ENCODE assay signal across 1 cellular context in the genomic region with DNA sequence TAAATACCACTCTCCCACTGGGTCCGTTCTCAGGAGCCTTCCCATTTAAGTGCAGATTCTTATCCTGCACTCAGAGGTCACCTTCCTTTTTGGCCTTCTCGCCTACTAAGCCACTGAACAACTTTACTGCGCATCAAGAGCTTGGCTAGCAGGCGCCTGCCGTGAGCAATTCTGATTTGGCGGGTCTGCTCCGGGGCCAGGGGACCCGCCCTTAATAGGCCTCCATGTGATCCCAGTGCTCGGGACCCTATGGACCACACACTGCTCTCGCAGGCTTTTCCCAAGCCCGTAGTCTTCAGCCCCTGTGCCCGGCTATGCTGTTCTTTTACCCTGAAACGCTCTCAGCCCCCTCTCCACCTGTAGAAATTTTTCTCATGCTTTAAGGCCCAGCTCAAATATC.
TF ChIP-seq lines count a peak whose summit lies in the region.

No MANE protein-coding gene starts in this region.

TF ChIP-seq in GM23338, 12 proteins besides CTCF, POLR2A, EP300 and RAD21 (continued from another document):
- TF ChIP-seq, protein P1, sequence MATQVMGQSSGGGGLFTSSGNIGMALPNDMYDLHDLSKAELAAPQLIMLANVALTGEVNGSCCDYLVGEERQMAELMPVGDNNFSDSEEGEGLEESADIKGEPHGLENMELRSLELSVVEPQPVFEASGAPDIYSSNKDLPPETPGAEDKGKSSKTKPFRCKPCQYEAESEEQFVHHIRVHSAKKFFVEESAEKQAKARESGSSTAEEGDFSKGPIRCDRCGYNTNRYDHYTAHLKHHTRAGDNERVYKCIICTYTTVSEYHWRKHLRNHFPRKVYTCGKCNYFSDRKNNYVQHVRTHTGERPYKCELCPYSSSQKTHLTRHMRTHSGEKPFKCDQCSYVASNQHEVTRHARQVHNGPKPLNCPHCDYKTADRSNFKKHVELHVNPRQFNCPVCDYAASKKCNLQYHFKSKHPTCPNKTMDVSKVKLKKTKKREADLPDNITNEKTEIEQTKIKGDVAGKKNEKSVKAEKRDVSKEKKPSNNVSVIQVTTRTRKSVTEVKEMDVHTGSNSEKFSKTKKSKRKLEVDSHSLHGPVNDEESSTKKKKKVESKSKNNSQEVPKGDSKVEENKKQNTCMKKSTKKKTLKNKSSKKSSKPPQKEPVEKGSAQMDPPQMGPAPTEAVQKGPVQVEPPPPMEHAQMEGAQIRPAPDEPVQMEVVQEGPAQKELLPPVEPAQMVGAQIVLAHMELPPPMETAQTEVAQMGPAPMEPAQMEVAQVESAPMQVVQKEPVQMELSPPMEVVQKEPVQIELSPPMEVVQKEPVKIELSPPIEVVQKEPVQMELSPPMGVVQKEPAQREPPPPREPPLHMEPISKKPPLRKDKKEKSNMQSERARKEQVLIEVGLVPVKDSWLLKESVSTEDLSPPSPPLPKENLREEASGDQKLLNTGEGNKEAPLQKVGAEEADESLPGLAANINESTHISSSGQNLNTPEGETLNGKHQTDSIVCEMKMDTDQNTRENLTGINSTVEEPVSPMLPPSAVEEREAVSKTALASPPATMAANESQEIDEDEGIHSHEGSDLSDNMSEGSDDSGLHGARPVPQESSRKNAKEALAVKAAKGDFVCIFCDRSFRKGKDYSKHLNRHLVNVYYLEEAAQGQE (IDR thresholded peaks at IDR 0.05; ENCODE audit: unreplicated experiment) = no peak
- TF ChIP-seq JUNB (IDR thresholded peaks at IDR 0.05; ENCODE audit: unreplicated experiment) = no peak
- no peak for TF ChIP-seq EZH2phosphoT487 (IDR thresholded peaks at IDR 0.05; ENCODE audit: unreplicated experiment)
- TF ChIP-seq STAT1 (IDR thresholded peaks at IDR 0.05; ENCODE audit: unreplicated experiment) = no peak
- TF ChIP-seq ZNF114 (CRISPR knock-in tag; IDR thresholded peaks at IDR 0.05) = no peak
- TF ChIP-seq, protein P2, sequence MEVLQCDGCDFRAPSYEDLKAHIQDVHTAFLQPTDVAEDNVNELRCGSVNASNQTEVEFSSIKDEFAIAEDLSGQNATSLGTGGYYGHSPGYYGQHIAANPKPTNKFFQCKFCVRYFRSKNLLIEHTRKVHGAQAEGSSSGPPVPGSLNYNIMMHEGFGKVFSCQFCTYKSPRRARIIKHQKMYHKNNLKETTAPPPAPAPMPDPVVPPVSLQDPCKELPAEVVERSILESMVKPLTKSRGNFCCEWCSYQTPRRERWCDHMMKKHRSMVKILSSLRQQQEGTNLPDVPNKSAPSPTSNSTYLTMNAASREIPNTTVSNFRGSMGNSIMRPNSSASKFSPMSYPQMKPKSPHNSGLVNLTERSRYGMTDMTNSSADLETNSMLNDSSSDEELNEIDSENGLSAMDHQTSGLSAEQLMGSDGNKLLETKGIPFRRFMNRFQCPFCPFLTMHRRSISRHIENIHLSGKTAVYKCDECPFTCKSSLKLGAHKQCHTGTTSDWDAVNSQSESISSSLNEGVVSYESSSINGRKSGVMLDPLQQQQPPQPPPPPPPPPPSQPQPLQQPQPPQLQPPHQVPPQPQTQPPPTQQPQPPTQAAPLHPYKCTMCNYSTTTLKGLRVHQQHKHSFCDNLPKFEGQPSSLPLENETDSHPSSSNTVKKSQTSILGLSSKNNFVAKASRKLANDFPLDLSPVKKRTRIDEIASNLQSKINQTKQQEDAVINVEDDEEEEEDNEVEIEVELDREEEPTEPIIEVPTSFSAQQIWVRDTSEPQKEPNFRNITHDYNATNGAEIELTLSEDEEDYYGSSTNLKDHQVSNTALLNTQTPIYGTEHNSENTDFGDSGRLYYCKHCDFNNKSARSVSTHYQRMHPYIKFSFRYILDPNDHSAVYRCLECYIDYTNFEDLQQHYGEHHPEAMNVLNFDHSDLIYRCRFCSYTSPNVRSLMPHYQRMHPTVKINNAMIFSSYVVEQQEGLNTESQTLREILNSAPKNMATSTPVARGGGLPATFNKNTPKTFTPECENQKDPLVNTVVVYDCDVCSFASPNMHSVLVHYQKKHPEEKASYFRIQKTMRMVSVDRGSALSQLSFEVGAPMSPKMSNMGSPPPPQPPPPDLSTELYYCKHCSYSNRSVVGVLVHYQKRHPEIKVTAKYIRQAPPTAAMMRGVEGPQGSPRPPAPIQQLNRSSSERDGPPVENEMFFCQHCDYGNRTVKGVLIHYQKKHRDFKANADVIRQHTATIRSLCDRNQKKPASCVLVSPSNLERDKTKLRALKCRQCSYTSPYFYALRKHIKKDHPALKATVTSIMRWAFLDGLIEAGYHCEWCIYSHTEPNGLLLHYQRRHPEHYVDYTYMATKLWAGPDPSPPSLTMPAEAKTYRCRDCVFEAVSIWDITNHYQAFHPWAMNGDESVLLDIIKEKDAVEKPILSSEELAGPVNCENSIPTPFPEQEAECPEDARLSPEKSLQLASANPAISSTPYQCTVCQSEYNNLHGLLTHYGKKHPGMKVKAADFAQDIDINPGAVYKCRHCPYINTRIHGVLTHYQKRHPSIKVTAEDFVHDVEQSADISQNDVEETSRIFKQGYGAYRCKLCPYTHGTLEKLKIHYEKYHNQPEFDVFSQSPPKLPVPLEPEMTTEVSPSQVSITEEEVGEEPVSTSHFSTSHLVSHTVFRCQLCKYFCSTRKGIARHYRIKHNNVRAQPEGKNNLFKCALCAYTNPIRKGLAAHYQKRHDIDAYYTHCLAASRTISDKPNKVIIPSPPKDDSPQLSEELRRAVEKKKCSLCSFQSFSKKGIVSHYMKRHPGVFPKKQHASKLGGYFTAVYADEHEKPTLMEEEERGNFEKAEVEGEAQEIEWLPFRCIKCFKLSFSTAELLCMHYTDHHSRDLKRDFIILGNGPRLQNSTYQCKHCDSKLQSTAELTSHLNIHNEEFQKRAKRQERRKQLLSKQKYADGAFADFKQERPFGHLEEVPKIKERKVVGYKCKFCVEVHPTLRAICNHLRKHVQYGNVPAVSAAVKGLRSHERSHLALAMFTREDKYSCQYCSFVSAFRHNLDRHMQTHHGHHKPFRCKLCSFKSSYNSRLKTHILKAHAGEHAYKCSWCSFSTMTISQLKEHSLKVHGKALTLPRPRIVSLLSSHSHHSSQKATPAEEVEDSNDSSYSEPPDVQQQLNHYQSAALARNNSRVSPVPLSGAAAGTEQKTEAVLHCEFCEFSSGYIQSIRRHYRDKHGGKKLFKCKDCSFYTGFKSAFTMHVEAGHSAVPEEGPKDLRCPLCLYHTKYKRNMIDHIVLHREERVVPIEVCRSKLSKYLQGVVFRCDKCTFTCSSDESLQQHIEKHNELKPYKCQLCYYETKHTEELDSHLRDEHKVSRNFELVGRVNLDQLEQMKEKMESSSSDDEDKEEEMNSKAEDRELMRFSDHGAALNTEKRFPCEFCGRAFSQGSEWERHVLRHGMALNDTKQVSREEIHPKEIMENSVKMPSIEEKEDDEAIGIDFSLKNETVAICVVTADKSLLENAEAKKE (CRISPR knock-in tag; IDR thresholded peaks at IDR 0.05) = no peak
- no peak for TF ChIP-seq NANOG (IDR thresholded peaks at IDR 0.05; ENCODE audit: borderline replicate concordance)
- TF ChIP-seq, protein P3, sequence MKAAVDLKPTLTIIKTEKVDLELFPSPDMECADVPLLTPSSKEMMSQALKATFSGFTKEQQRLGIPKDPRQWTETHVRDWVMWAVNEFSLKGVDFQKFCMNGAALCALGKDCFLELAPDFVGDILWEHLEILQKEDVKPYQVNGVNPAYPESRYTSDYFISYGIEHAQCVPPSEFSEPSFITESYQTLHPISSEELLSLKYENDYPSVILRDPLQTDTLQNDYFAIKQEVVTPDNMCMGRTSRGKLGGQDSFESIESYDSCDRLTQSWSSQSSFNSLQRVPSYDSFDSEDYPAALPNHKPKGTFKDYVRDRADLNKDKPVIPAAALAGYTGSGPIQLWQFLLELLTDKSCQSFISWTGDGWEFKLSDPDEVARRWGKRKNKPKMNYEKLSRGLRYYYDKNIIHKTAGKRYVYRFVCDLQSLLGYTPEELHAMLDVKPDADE (IDR thresholded peaks at IDR 0.05) = no peak
- no peak for TF ChIP-seq POLR2AphosphoS5 (IDR thresholded peaks at IDR 0.05; ENCODE audit: low read depth)
- no peak for TF ChIP-seq EZH2 (IDR thresholded peaks at IDR 0.05; ENCODE audit: low read depth, unreplicated experiment)
